In genomic region chr19:38791451-38792064, GRCh38 we compare ENCODE assay signal across 10 cellular contexts. TPM values are rescaled to one million over a fixed set of nuclear protein-coding genes. Genes with fewer than 3 reads are reported as not detected.
DNase-seq lines count a peak whose midpoint lies in the region; ATAC-seq and TF ChIP-seq lines count a peak whose summit lies in the region.
"Not testable (repeated sequence)": the region's sequence is repeated elsewhere in the genome, so short reads cannot be mapped to it uniquely, and the experiment has no call there.
"Had no signal": no experiment of that assay in that cellular context is flagged by ENCODE, and none has a peak within 500 bp of the region (broad histone marks: within the 10 kb centered on the region; RNA-seq: fewer than 3 reads in every experiment).

No MANE protein-coding gene starts in this region.

- not testable (repeated sequence) for H3K9me3 Mint-ChIP-seq in activated T-cell treated with anti-CD3 and anti-CD28 coated beads, Interleukin-2, amount 50 U/mL, for 4 hours

- H3K4me3 ChIP-seq in epithelial cell of proximal tubule (ENCODE audit: low read depth, low read length) (peak overlapping the region; percentile 23), retinal pigment epithelial cell (ENCODE audit: low read length) (peak overlapping the region; percentile 26)

- peak; percentile 75 for ATAC-seq in GM18907 (IDR thresholded peaks at IDR 0.05; ENCODE audit: unreplicated experiment)
- peak; percentile 75 for ATAC-seq in HG02610 (IDR thresholded peaks at IDR 0.05; ENCODE audit: unreplicated experiment)
- ATAC-seq in HG03442 (IDR thresholded peaks at IDR 0.05; ENCODE audit: unreplicated experiment) = peak; percentile 69
- peak; percentile 88 to 89 for ATAC-seq in activated T-cell treated with anti-CD3 and anti-CD28 coated beads, Interleukin-2, amount 50 U/mL, for 4 hours
- ATAC-seq in left colon = peak; percentile 80

- H3K36me3 Mint-ChIP-seq in activated T-cell treated with anti-CD3 and anti-CD28 coated beads, Interleukin-2, amount 50 U/mL, for 4 hours (ENCODE audit: insufficient read depth) = not testable (repeated sequence)

- H3K4me1 Mint-ChIP-seq in activated T-cell treated with anti-CD3 and anti-CD28 coated beads, Interleukin-2, amount 50 U/mL, for 4 hours (ENCODE audit: low read depth) = not testable (repeated sequence)

- intact Hi-C loops in left colon (cut with DNase I, micrococcal nuclease) = not testable (repeated sequence)

- TF ChIP-seq CTCF in epithelial cell of proximal tubule (conservative IDR thresholded peaks at IDR 0.05; ENCODE audit: low read depth, low read length); retinal pigment epithelial cell (conservative IDR thresholded peaks at IDR 0.05; ENCODE audit: low read depth, low read length): not testable (repeated sequence)

- not testable (repeated sequence) for DNase-seq in activated T-cell treated with anti-CD3 and anti-CD28 coated beads, Interleukin-2, amount 50 U/mL, for 4 hours; epithelial cell of proximal tubule (ENCODE audit: low read depth); left colon; retinal pigment epithelial cell (ENCODE audit: low read depth)

- H3K4me3 Mint-ChIP-seq in activated T-cell treated with anti-CD3 and anti-CD28 coated beads, Interleukin-2, amount 50 U/mL, for 4 hours = not testable (repeated sequence)

- not testable (repeated sequence) for H3K27me3 Mint-ChIP-seq in activated T-cell treated with anti-CD3 and anti-CD28 coated beads, Interleukin-2, amount 50 U/mL, for 4 hours (ENCODE audit: low read depth)

RNA-seq across cellular contexts. Expression of gene LGALS7B, which starts 2.6 kb away (rescaled TPM):
- total RNA-seq in activated T-cell treated with anti-CD3 and anti-CD28 coated beads, Interleukin-2, amount 50 U/mL, for 4 hours = not detected
- total RNA-seq in epithelial cell of proximal tubule = 4.4 TPM in 1 of 2 replicates, not detected in the other
- not detected for total RNA-seq in left colon
- total RNA-seq: endodermal cell, RPMI7951 had no signal

RNA-seq across cellular contexts. Expression of gene LGALS7, which starts 18.2 kb away (rescaled TPM):
- not detected for total RNA-seq in activated T-cell treated with anti-CD3 and anti-CD28 coated beads, Interleukin-2, amount 50 U/mL, for 4 hours
- total RNA-seq in epithelial cell of proximal tubule = not detected in 2 replicates
- not detected for total RNA-seq in left colon
- total RNA-seq: RPMI7951 had no signal

RNA-seq across cellular contexts. Expression of gene LGALS4, which starts 21.2 kb away (rescaled TPM):
- 1 to 10 TPM; 1.7 to 2.7 (median 2.2) TPM for total RNA-seq in activated T-cell treated with anti-CD3 and anti-CD28 coated beads, Interleukin-2, amount 50 U/mL, for 4 hours
- total RNA-seq in epithelial cell of proximal tubule (not detected in 2 replicates), left colon (1,000 to 10,000 TPM; 7,382 to 8,588 TPM)
- total RNA-seq: RPMI7951, temporal lobe had no signal

RNA-seq across cellular contexts. Expression of gene ECH1, which starts 40.0 kb away (rescaled TPM):
- 100 to 1,000 TPM in 2 of 3 donors, 10 to 100 TPM in 1; 91.1 to 109 (median 108) TPM for total RNA-seq in activated T-cell treated with anti-CD3 and anti-CD28 coated beads, Interleukin-2, amount 50 U/mL, for 4 hours
- total RNA-seq in epithelial cell of proximal tubule = 41.2 and 45.5 TPM in 2 replicates
- 100 to 1,000 TPM; 292 to 483 TPM for total RNA-seq in left colon

RNA-seq across cellular contexts. Expression of gene CAPN12, which starts 47.3 kb away (rescaled TPM):
- total RNA-seq in activated T-cell treated with anti-CD3 and anti-CD28 coated beads, Interleukin-2, amount 50 U/mL, for 4 hours = 1 to 10 TPM in 2 of 3 donors, under 1 TPM in 1; 0.99 to 1.1 (median 1.0) TPM
- total RNA-seq in epithelial cell of proximal tubule (0.51 and 7.3 TPM in 2 replicates), left colon (10 to 100 TPM; 10.1 to 10.2 TPM)
- total RNA-seq: RPMI7951 had no signal

Comparison
In these comparisons a context has a peak if more than half of its experiments do, and no peak if none do; other contexts are left out.
1. RNA of gene LGALS4, which starts 21.2 kb away (total RNA-seq): 7,382 to 8,588 TPM in left colon; 1.7 to 2.7 TPM in activated T-cell treated with anti-CD3 and anti-CD28 coated beads, Interleukin-2, amount 50 U/mL, for 4 hours and not detected in epithelial cell of proximal tubule; every median in the first group is over 1,000 times any median in the second.
2. Peak in every context shown above with its lines, with median percentiles within 50 percentile points of each other: ATAC-seq.